In the genomic region with DNA sequence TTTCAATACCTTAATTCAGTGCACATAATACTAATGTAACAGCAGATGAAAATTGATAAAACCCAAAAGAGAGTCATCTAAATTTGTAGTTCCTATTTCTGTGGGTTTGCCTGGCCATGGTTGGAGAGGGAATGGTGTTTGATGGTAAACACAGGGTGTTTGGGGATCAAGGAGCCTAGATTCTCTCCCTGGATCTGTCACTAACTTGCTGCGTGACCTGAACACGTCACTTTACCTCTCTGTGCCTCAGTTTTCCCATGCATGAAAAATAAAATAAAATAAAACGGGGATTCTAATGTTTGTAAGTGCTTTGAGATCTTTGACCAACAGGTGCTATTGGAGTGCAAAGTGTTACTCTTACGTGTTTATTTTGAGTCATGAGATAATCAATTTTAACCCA, we compare ENCODE assay signal across 34 cellular contexts. TPM values are rescaled to one million over a fixed set of nuclear protein-coding genes. Genes with fewer than 3 reads are reported as not detected.
"Had no signal": no experiment of that assay in that cellular context is flagged by ENCODE, and none has a peak within 500 bp of the region (broad histone marks: within the 10 kb centered on the region; RNA-seq: fewer than 3 reads in every experiment).

No MANE protein-coding gene starts in this region.

- H3K4me2 ChIP-seq: neural progenitor cell, smooth muscle cell had no signal

- H2AFZ ChIP-seq: neural progenitor cell, parathyroid adenoma had no signal

- H3K4me3 ChIP-seq: neural progenitor cell, ovary, psoas muscle, skin epidermis, smooth muscle cell, spleen, suprapubic skin, testis, tibial artery, transverse colon, upper lobe of right lung, uterus had no signal

- H3K27ac ChIP-seq: neural progenitor cell, ovary, parathyroid adenoma, psoas muscle, skin epidermis, spleen, suprapubic skin, testis, tibial artery, transverse colon, upper lobe of right lung, uterus had no signal

- H3K79me2 ChIP-seq: parathyroid adenoma had no signal

- H3K36me3 ChIP-seq: ovary, uterus had no signal

- DNase-seq: natural killer cell; occipital lobe; ovary; posterior cingulate gyrus; psoas muscle; right cardiac atrium; spleen; stimulated activated CD4-positive, alpha-beta T cell treated with anti-CD3 and anti-CD28 coated beads, Interleukin-12 subunit alpha, Interleukin-12 subunit beta, amount 100 ng/mL, for 4 hours; stimulated activated CD4-positive, alpha-beta T cell treated with anti-CD3 and anti-CD28 coated beads, Interleukin-1b, Interleukin-23, amount 100 ng/mL, for 48 hours; stimulated activated CD4-positive, alpha-beta T cell treated with anti-CD3 and anti-CD28 coated beads, Interleukin-4, amount 100 ng/mL, for 1 hour; stimulated activated CD4-positive, alpha-beta T cell treated with anti-CD3 and anti-CD28 coated beads, Interleukin-4, amount 100 ng/mL, for 4 hours; stimulated activated CD8-positive, alpha-beta memory T cell treated with anti-CD3 and anti-CD28 coated beads, Interleukin-4, amount 100 ng/mL, for 48 hours; stimulated activated naive CD4-positive, alpha-beta T cell; stimulated activated naive CD8-positive, alpha-beta T cell treated with anti-CD3 and anti-CD28 coated beads, Interleukin-15, amount 100 ng/mL, for 72 hours; stimulated activated naive CD8-positive, alpha-beta T cell treated with anti-CD3 and anti-CD28 coated beads, Interleukin-15, Interleukin-2, amounts not matched to agents 100 U/mL and 50 U/mL, for 24 hours; substantia nigra; testis; tibial artery; transverse colon; upper lobe of right lung; uterus had no signal

- H3K27me3 ChIP-seq: neural progenitor cell, ovary, spleen, suprapubic skin, testis, tibial artery, transverse colon, upper lobe of right lung, uterus had no signal

- H3K9ac ChIP-seq: neural progenitor cell, parathyroid adenoma had no signal

- ATAC-seq: natural killer cell; right cardiac atrium; sciatic nerve; stimulated activated memory B cell treated with anti-CD40 and anti-IgM and Interleukin-4, amounts not matched to agents 10 μg/mL and 1 μg/mL and 100 μg/mL, for 72 hours; stimulated activated naive CD8-positive, alpha-beta T cell treated with anti-CD3 and anti-CD28 coated beads, Interleukin-15, amount 100 ng/mL, for 72 hours; stimulated activated naive CD8-positive, alpha-beta T cell treated with anti-CD3 and anti-CD28 coated beads, Interleukin-15, Interleukin-2, amounts not matched to agents 100 U/mL and 50 U/mL, for 24 hours; upper lobe of right lung had no signal

- H3K4me1 ChIP-seq: neural progenitor cell, parathyroid adenoma, psoas muscle, spleen, suprapubic skin, testis, tibial artery, transverse colon, upper lobe of right lung, uterus had no signal

- H3K9me3 ChIP-seq: ovary, psoas muscle, spleen, suprapubic skin, testis, tibial artery, transverse colon, upper lobe of right lung, uterus had no signal

RNA-seq across cellular contexts. Expression of gene GHSR, which starts 49.8 kb away (rescaled TPM):
- total RNA-seq: occipital lobe, osteoblast, ovary, progenitor cell of endocrine pancreas, psoas muscle, renal cortical epithelial cell, right cardiac atrium, sciatic nerve, smooth muscle cell, spleen, suprapubic skin, transverse colon, upper lobe of right lung, urinary bladder, uterus had no signal
- polyA plus RNA-seq: neural cell, ovary, psoas muscle, right cardiac atrium, smooth muscle cell, spleen, thymus, urinary bladder had no signal
